ENCODE assay signal across 30 cellular contexts in genomic region chr9:137784046-137784445, GRCh38.
A peak's percentile ranks its signal among the peaks of the same experiment; 100 is the strongest.
DNase-seq lines count a peak whose midpoint lies in the region; ATAC-seq, FAIRE-seq and TF ChIP-seq lines count a peak whose summit lies in the region.
"Had no signal": no experiment of that assay in that cellular context is flagged by ENCODE, and none has a peak within 500 bp of the region (broad histone marks: within the 10 kb centered on the region; RNA-seq: fewer than 3 reads in every experiment).

No MANE protein-coding gene starts in this region.

- H3K9me3 Mint-ChIP-seq in memory B cell: no peaks in the 10 kb centered on the region
- H3K9me3 Mint-ChIP-seq in stimulated activated naive CD8-positive, alpha-beta T cell treated with anti-CD3 and anti-CD28 coated beads, Interleukin-15, amount 100 ng/mL, for 72 hours: no peaks in the 10 kb centered on the region
- H3K9me3 Mint-ChIP-seq: activated CD8-positive, alpha-beta T cell treated with anti-CD3 and anti-CD28 coated beads for 36 hours; activated naive CD8-positive, alpha-beta T cell treated with anti-CD3 and anti-CD28 coated beads, Interleukin-2, amount 10 ng/mL, durations not matched to agents 7 days and 5 days; immature natural killer cell; naive thymus-derived CD4-positive, alpha-beta T cell; T-helper 1 cell treated with Interleukin-12 subunit alpha and Interleukin-12 subunit beta and Interleukin-4 antibody, amounts not matched to agents 30 μg/mL and 1 μg/mL, for 36 hours had no signal

- DNase-seq in 8988T (peak; percentile 58), H54 (ENCODE audit: insufficient read length, low spot score) (peak; percentile 33), memory B cell (ENCODE audit: low spot score in 2 of 2) (no peak), GM10248 (ENCODE audit: extremely low spot score) (no peak), NCI-H2196 treated with DMSO at 0.1 percent for 48 hours (lab: John Stamatoyannopoulos, UW; ENCODE audit: unreplicated experiment) (no peak), NCI-H1436 treated with DMSO at 0.1 percent for 48 hours (lab: John Stamatoyannopoulos, UW) (no peak)
- DNase-seq in stimulated activated naive CD8-positive, alpha-beta T cell treated with anti-CD3 and anti-CD28 coated beads, Interleukin-15, amount 100 ng/mL, for 72 hours: no peak
- DNase-seq: ACHN; activated CD4-positive, alpha-beta T cell treated with anti-CD3 and anti-CD28 coated beads for 1 hour; activated CD8-positive, alpha-beta T cell treated with anti-CD3 and anti-CD28 coated beads for 36 hours; activated naive CD8-positive, alpha-beta T cell treated with anti-CD3 and anti-CD28 coated beads, Interleukin-2, amount 10 ng/mL, durations not matched to agents 7 days and 5 days; DMS53; dorsolateral prefrontal cortex; GF-D8; immature natural killer cell; Karpas-422; left lung; MV-4-11; naive thymus-derived CD4-positive, alpha-beta T cell; NCI-H1694 treated with DMSO at 0.1 percent for 48 hours; NCI-H524 treated with DMSO at 0.1 percent for 48 hours; occipital lobe; stimulated activated CD4-positive, alpha-beta T cell treated with anti-CD3 and anti-CD28 coated beads, Interleukin-2, amount 100 ng/mL, for 24 hours; transverse colon had no signal

- peak overlapping the region; percentile 76 for H3K27ac ChIP-seq in VCaP
- H3K27ac ChIP-seq: dorsolateral prefrontal cortex, left lung, transverse colon had no signal

- FAIRE-seq in H54 (lab: Jason Lieb, UNC): no peak
- FAIRE-seq: astrocyte, frontal cortex, TTC549 had no signal

- CTCF ChIA-PET in GM10248 (lab: Yijun Ruan, JAX): no interaction called here

- no peaks in the 10 kb centered on the region for H3K27me3 Mint-ChIP-seq in memory B cell
- H3K27me3 Mint-ChIP-seq in stimulated activated naive CD8-positive, alpha-beta T cell treated with anti-CD3 and anti-CD28 coated beads, Interleukin-15, amount 100 ng/mL, for 72 hours: no peaks in the 10 kb centered on the region
- H3K27me3 Mint-ChIP-seq: activated CD8-positive, alpha-beta T cell treated with anti-CD3 and anti-CD28 coated beads for 36 hours; activated naive CD8-positive, alpha-beta T cell treated with anti-CD3 and anti-CD28 coated beads, Interleukin-2, amount 10 ng/mL, durations not matched to agents 7 days and 5 days; naive thymus-derived CD4-positive, alpha-beta T cell had no signal

- H3K27ac Mint-ChIP-seq in memory B cell: peak overlapping the region; percentile 75
- no peak overlapping the region for H3K27ac Mint-ChIP-seq in stimulated activated naive CD8-positive, alpha-beta T cell treated with anti-CD3 and anti-CD28 coated beads, Interleukin-15, amount 100 ng/mL, for 72 hours
- H3K27ac Mint-ChIP-seq: activated CD8-positive, alpha-beta T cell treated with anti-CD3 and anti-CD28 coated beads for 36 hours; activated naive CD8-positive, alpha-beta T cell treated with anti-CD3 and anti-CD28 coated beads, Interleukin-2, amount 10 ng/mL, durations not matched to agents 7 days and 5 days; T-helper 1 cell treated with Interleukin-12 subunit alpha and Interleukin-12 subunit beta and Interleukin-4 antibody, amounts not matched to agents 30 μg/mL and 1 μg/mL, for 36 hours had no signal

- ATAC-seq in memory B cell (ENCODE audit: low read depth): no peak
- ATAC-seq in stimulated activated naive CD8-positive, alpha-beta T cell treated with anti-CD3 and anti-CD28 coated beads, Interleukin-15, amount 100 ng/mL, for 72 hours: no peak
- ATAC-seq: activated CD8-positive, alpha-beta T cell treated with anti-CD3 and anti-CD28 coated beads for 36 hours; left lung; naive thymus-derived CD4-positive, alpha-beta T cell; Panc1 had no signal

- no peak for TF ChIP-seq POLR2A in H54 (IDR thresholded peaks at IDR 0.05; ENCODE audit: low read depth, low read length)

- TF ChIP-seq CTCF in VCaP (conservative IDR thresholded peaks at IDR 0.05) (no peak), GM10248 (IDR thresholded peaks at IDR 0.05; ENCODE audit: control extremely low read depth, extremely low read depth, low read depth, missing control alignments) (no peak)

- no peak overlapping the region for H3K4me3 Mint-ChIP-seq in memory B cell
- no peak overlapping the region for H3K4me3 Mint-ChIP-seq in stimulated activated naive CD8-positive, alpha-beta T cell treated with anti-CD3 and anti-CD28 coated beads, Interleukin-15, amount 100 ng/mL, for 72 hours
- H3K4me3 Mint-ChIP-seq: activated CD8-positive, alpha-beta T cell treated with anti-CD3 and anti-CD28 coated beads for 36 hours; activated naive CD8-positive, alpha-beta T cell treated with anti-CD3 and anti-CD28 coated beads, Interleukin-2, amount 10 ng/mL, durations not matched to agents 7 days and 5 days; immature natural killer cell; naive thymus-derived CD4-positive, alpha-beta T cell; T-helper 1 cell treated with Interleukin-12 subunit alpha and Interleukin-12 subunit beta and Interleukin-4 antibody, amounts not matched to agents 30 μg/mL and 1 μg/mL, for 36 hours had no signal

- POLR2A ChIA-PET in GM10248 (lab: Yijun Ruan, JAX): no interaction called here

- H3K4me1 Mint-ChIP-seq in memory B cell: peaks cover 8% of the 10 kb centered on the region
- H3K4me1 Mint-ChIP-seq in stimulated activated naive CD8-positive, alpha-beta T cell treated with anti-CD3 and anti-CD28 coated beads, Interleukin-15, amount 100 ng/mL, for 72 hours: peaks cover 6% of the 10 kb centered on the region

- peaks cover 33% of the 10 kb centered on the region for H3K36me3 Mint-ChIP-seq in memory B cell

Comparison
In these comparisons a context has a peak if more than half of its experiments do, and no peak if none do; other contexts are left out.
1. DNase-seq: peak in 8988T (single experiment) and H54 (single experiment); none in memory B cell (0 of 2), stimulated activated naive CD8-positive, alpha-beta T cell treated with anti-CD3 and anti-CD28 coated beads, Interleukin-15, amount 100 ng/mL, for 72 hours (0 of 2), GM10248 (single experiment), NCI-H2196 treated with DMSO at 0.1 percent for 48 hours (single experiment) and NCI-H1436 treated with DMSO at 0.1 percent for 48 hours (single experiment).